Comparison of ENCODE assay signal across 1 cellular context in the genomic region with DNA sequence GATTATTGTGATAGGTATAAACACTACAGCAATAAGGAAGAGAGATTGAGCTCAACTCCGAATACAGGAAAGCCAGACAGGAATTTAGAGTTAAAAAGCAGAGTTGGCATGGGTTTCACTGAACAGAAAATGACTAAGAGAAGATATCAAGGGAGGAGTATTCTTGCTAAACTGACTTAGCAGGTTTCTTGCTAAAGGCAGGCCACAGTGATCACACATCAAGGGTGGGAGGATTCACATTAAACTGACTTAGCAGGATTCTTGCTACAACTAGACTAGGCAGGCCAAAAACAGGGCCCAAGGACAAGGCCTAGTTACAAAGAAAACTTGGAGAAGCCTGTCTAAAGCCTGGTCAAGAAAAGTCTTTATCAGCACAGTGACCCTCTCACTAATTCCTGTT.
TF ChIP-seq lines count a peak whose summit lies in the region.

No MANE protein-coding gene starts in this region.

TF ChIP-seq in SK-N-SH, 30 proteins besides CTCF, POLR2A, EP300 and RAD21 (continued from another document):
- TF ChIP-seq, protein P1, sequence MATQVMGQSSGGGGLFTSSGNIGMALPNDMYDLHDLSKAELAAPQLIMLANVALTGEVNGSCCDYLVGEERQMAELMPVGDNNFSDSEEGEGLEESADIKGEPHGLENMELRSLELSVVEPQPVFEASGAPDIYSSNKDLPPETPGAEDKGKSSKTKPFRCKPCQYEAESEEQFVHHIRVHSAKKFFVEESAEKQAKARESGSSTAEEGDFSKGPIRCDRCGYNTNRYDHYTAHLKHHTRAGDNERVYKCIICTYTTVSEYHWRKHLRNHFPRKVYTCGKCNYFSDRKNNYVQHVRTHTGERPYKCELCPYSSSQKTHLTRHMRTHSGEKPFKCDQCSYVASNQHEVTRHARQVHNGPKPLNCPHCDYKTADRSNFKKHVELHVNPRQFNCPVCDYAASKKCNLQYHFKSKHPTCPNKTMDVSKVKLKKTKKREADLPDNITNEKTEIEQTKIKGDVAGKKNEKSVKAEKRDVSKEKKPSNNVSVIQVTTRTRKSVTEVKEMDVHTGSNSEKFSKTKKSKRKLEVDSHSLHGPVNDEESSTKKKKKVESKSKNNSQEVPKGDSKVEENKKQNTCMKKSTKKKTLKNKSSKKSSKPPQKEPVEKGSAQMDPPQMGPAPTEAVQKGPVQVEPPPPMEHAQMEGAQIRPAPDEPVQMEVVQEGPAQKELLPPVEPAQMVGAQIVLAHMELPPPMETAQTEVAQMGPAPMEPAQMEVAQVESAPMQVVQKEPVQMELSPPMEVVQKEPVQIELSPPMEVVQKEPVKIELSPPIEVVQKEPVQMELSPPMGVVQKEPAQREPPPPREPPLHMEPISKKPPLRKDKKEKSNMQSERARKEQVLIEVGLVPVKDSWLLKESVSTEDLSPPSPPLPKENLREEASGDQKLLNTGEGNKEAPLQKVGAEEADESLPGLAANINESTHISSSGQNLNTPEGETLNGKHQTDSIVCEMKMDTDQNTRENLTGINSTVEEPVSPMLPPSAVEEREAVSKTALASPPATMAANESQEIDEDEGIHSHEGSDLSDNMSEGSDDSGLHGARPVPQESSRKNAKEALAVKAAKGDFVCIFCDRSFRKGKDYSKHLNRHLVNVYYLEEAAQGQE (IDR thresholded peaks at IDR 0.05; ENCODE audit: low read depth, low read length), result no peak
- TF ChIP-seq YY1 (IDR thresholded peaks at IDR 0.05; ENCODE audit: low read depth) (no peak), RCOR1 (IDR thresholded peaks at IDR 0.05; ENCODE audit: low read length) (no peak), MXI1 (IDR thresholded peaks at IDR 0.05; ENCODE audit: low read depth, low read length) (no peak), GABPA (IDR thresholded peaks at IDR 0.05; ENCODE audit: low read depth) (no peak), TCF12 (IDR thresholded peaks at IDR 0.05) (no peak), NFIC (IDR thresholded peaks at IDR 0.05; ENCODE audit: borderline replicate concordance) (no peak), RXRA (IDR thresholded peaks at IDR 0.05; ENCODE audit: borderline replicate concordance, low read depth) (no peak), JUND (IDR thresholded peaks at IDR 0.05) (no peak)
- TF ChIP-seq, protein P2, sequence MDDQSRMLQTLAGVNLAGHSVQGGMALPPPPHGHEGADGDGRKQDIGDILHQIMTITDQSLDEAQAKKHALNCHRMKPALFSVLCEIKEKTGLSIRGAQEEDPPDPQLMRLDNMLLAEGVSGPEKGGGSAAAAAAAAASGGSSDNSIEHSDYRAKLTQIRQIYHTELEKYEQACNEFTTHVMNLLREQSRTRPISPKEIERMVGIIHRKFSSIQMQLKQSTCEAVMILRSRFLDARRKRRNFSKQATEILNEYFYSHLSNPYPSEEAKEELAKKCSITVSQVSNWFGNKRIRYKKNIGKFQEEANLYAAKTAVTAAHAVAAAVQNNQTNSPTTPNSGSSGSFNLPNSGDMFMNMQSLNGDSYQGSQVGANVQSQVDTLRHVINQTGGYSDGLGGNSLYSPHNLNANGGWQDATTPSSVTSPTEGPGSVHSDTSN (IDR thresholded peaks at IDR 0.05), result no peak
